ENCODE assay signal across 10 cellular contexts in genomic region chr2:48419884-48420511, GRCh38. TPM values are rescaled to one million over a fixed set of nuclear protein-coding genes. Genes with fewer than 3 reads are reported as not detected.
DNase-seq lines count a peak whose midpoint lies in the region; ATAC-seq and TF ChIP-seq lines count a peak whose summit lies in the region.
"Had no signal": no experiment of that assay in that cellular context is flagged by ENCODE, and none has a peak within 500 bp of the region (broad histone marks: within the 10 kb centered on the region; RNA-seq: fewer than 3 reads in every experiment).

No MANE protein-coding gene starts in this region.

- H3K79me2 ChIP-seq in GM23338 (replicated peaks; ENCODE audit: insufficient read depth) (no peaks in the 10 kb centered on the region), SU-DHL-6 (ENCODE audit: insufficient read depth, low read length) (no peaks in the 10 kb centered on the region), trophoblast cell (ENCODE audit: control insufficient read depth, insufficient read depth, low read length, poor library complexity) (peaks cover 3% of the 10 kb centered on the region)

- H3K4me2 ChIP-seq in GM23338 (no peak overlapping the region), SU-DHL-6 (ENCODE audit: low read depth, low read length, poor library complexity, severe bottlenecking) (no peak overlapping the region), trophoblast cell (ENCODE audit: low read length) (peak overlapping the region; percentile 29)

- no peak overlapping the region for H3K4me3 Mint-ChIP-seq in GM23338
- H3K4me3 Mint-ChIP-seq: natural killer cell had no signal

- peak overlapping the region; percentile 80 for H3K14ac ChIP-seq in trophoblast cell (ENCODE audit: low read length)

- peak overlapping the region; percentile 40 for H4K8ac ChIP-seq in trophoblast cell (ENCODE audit: low read depth, low read length)

- H3K27me3 Mint-ChIP-seq in GM23338 (ENCODE audit: insufficient read depth, low read depth, poor library complexity) = no peaks in the 10 kb centered on the region
- H3K27me3 Mint-ChIP-seq: activated naive CD8-positive, alpha-beta T cell had no signal

- H3K27me3 ChIP-seq in GM23338 (ENCODE audit: insufficient read depth) (no peaks in the 10 kb centered on the region), SU-DHL-6 (ENCODE audit: low read length) (no peaks in the 10 kb centered on the region), foreskin keratinocyte (no peaks in the 10 kb centered on the region), trophoblast cell (ENCODE audit: insufficient read depth, low read length) (no peaks in the 10 kb centered on the region)

- peak overlapping the region; percentile 62 for H2BK5ac ChIP-seq in trophoblast cell (ENCODE audit: low read depth, low read length, poor library complexity)

- peak overlapping the region; percentile 85 for H2BK12ac ChIP-seq in trophoblast cell (ENCODE audit: low read length)

- no peaks in the 10 kb centered on the region for H3K9me3 Mint-ChIP-seq in GM23338
- H3K9me3 Mint-ChIP-seq: natural killer cell had no signal

- H4K20me1 ChIP-seq in GM23338 (replicated peaks; ENCODE audit: insufficient read depth) (no peaks in the 10 kb centered on the region), SU-DHL-6 (ENCODE audit: low read depth, low read length) (no peaks in the 10 kb centered on the region)

- no peaks in the 10 kb centered on the region for H3K36me3 Mint-ChIP-seq in GM23338 (ENCODE audit: low read depth)
- H3K36me3 Mint-ChIP-seq: activated naive CD8-positive, alpha-beta T cell; natural killer cell had no signal

- TF ChIP-seq CTCF in GM23338 (conservative IDR thresholded peaks at IDR 0.05; ENCODE audit: low read depth in 2 of 2) (no peak), SU-DHL-6 (IDR thresholded peaks at IDR 0.05; ENCODE audit: insufficient read depth, low read length, poor library complexity, severe bottlenecking) (no peak), foreskin keratinocyte (conservative IDR thresholded peaks at IDR 0.05) (no peak)

- H3K9me2 ChIP-seq in GM23338 (ENCODE audit: insufficient read depth) (no peaks in the 10 kb centered on the region), SU-DHL-6 (replicated peaks; ENCODE audit: insufficient read depth, low read length) (no peaks in the 10 kb centered on the region)

- H3K36me3 ChIP-seq in GM23338 (ENCODE audit: insufficient read depth) = no peaks in the 10 kb centered on the region
- no peaks in the 10 kb centered on the region for H3K36me3 ChIP-seq in SU-DHL-6 (ENCODE audit: low read length)
- H3K36me3 ChIP-seq in trophoblast cell (ENCODE audit: control insufficient read depth in 1 of 2, insufficient read depth in 2 of 2, low read length in 2 of 2) = no peaks in the 10 kb centered on the region

- ATAC-seq in GM23338 (peak; percentile 45), foreskin keratinocyte (no peak), HG03571 (IDR thresholded peaks at IDR 0.05; ENCODE audit: unreplicated experiment) (no peak), GM19467 (IDR thresholded peaks at IDR 0.05; ENCODE audit: unreplicated experiment) (no peak)

- H3K9me3 ChIP-seq in SU-DHL-6 (ENCODE audit: insufficient read depth, low read length) = no peaks in the 10 kb centered on the region
- no peaks in the 10 kb centered on the region for H3K9me3 ChIP-seq in trophoblast cell (ENCODE audit: insufficient read depth, low read depth, low read length)

- H3F3A ChIP-seq in GM23338 (replicated peaks; ENCODE audit: low read depth) (no peaks in the 10 kb centered on the region), SU-DHL-6 (ENCODE audit: insufficient read depth) (no peaks in the 10 kb centered on the region)

- H3K4me1 ChIP-seq in GM23338 (ENCODE audit: insufficient read depth) (peaks cover 7% of the 10 kb centered on the region; the same call in 1 of the 2 replicates), foreskin keratinocyte (peaks cover 10% of the 10 kb centered on the region), trophoblast cell (ENCODE audit: control insufficient read depth in 1 of 2, insufficient read depth in 2 of 2, low read length in 2 of 2) (peaks cover 10 to 25% of the 10 kb centered on the region in 2 experiments)

- peak overlapping the region; percentile 36 for H2BK120ac ChIP-seq in trophoblast cell (ENCODE audit: insufficient read depth, low read length, poor library complexity)

- H4K12ac ChIP-seq in trophoblast cell (ENCODE audit: low read depth, low read length) = no peak overlapping the region

- peaks cover 17% of the 10 kb centered on the region for H3K4me1 Mint-ChIP-seq in GM23338

- no CpG with 5 or more reads among the region's 23 CpGs for WGBS in trophoblast cell (ENCODE audit: extremely low coverage, insufficient coverage, insufficient read length)

- H3K23ac ChIP-seq in trophoblast cell (ENCODE audit: low read length) = no peak overlapping the region

- H3K27ac Mint-ChIP-seq in GM23338 = no peak overlapping the region
- H3K27ac Mint-ChIP-seq: activated naive CD8-positive, alpha-beta T cell had no signal

- H3K4ac ChIP-seq in trophoblast cell (ENCODE audit: low read depth, low read length) = peak overlapping the region; percentile 19

- H4K91ac ChIP-seq in trophoblast cell (ENCODE audit: low read depth, low read length) = peak overlapping the region; percentile 81

- DNase-seq in GM23338 (ENCODE audit: low spot score) (no peak), foreskin keratinocyte (no peak), trophoblast cell (peak in 1 of 2 donors; percentile 7), mesenteric fat pad (ENCODE audit: low spot score) (no peak)
- DNase-seq in effector CD8-positive, alpha-beta T cell (lab: John Stamatoyannopoulos, UW) = no peak

- H3K9ac ChIP-seq in SU-DHL-6 (ENCODE audit: low read length) (no peak overlapping the region), trophoblast cell (ENCODE audit: low read length) (no peak overlapping the region)

- H2AFZ ChIP-seq in GM23338 = peak overlapping the region; percentile 72
- H2AFZ ChIP-seq in SU-DHL-6 (ENCODE audit: low read depth, low read length, severe bottlenecking) = peak overlapping the region; percentile 8
- H2AFZ ChIP-seq in trophoblast cell (ENCODE audit: insufficient read depth, low read length, poor library complexity) = peak overlapping the region; percentile 31

- peaks cover 9% of the 10 kb centered on the region for H3K79me1 ChIP-seq in trophoblast cell (ENCODE audit: low read length)

- peak overlapping the region; percentile 15 for H3K18ac ChIP-seq in trophoblast cell (ENCODE audit: low read length)

- no peak overlapping the region for H3K27ac ChIP-seq in GM23338 (ENCODE audit: low read depth)
- H3K27ac ChIP-seq in SU-DHL-6 (ENCODE audit: low read depth, low read length) = no peak overlapping the region
- H3K27ac ChIP-seq in foreskin keratinocyte = peak overlapping the region; percentile 73
- peak overlapping the region; percentile 20 for H3K27ac ChIP-seq in trophoblast cell (ENCODE audit: low read depth, low read length)

- H2AK5ac ChIP-seq in trophoblast cell (ENCODE audit: low read length) = peak overlapping the region; percentile 80

- H3K4me3 ChIP-seq in GM23338 (no peak overlapping the region), SU-DHL-6 (ENCODE audit: insufficient read depth, low read length, poor library complexity, severe bottlenecking) (no peak overlapping the region), trophoblast cell (ENCODE audit: low read depth, low read length) (no peak overlapping the region)

TF ChIP-seq in GM23338, 12 proteins besides CTCF, POLR2A, EP300 and RAD21 (continues in another document):
- TF ChIP-seq ZNF331 (CRISPR knock-in tag; IDR thresholded peaks at IDR 0.05; ENCODE audit: low read depth) = no peak

RNA-seq across cellular contexts. Expression of gene PPP1R21, which starts 20.6 kb away (rescaled TPM):
- total RNA-seq in GM23338 (2014; rRNA removed; shearing (Covaris generic)) = 22.2 and 31.6 TPM in 2 replicates
- polyA plus RNA-seq in GM23338 (2016; fragmentation: Nextera tagmentation; extraction: Ambion mirVana) (20.7 and 26.1 TPM in 2 replicates), foreskin keratinocyte (10.0 and 11.1 TPM in 2 replicates)
- total RNA-seq in foreskin keratinocyte (15.2 and 16.6 TPM in 2 replicates), mesenteric fat pad (26.8 TPM)
- 21.0 and 22.0 TPM in 2 replicates for polyA plus RNA-seq in trophoblast cell (2013)

Comparison
In these comparisons a context has a peak if more than half of its experiments do, and no peak if none do; other contexts are left out.
1. H2AFZ ChIP-seq: peak in every context shown above with its lines; median percentile 72 in GM23338; 31 in trophoblast cell; 8 in SU-DHL-6.
2. H3K27ac ChIP-seq: peak in foreskin keratinocyte (single experiment) and trophoblast cell (single experiment); none in GM23338 (single experiment) and SU-DHL-6 (single experiment).